In the genomic region with DNA sequence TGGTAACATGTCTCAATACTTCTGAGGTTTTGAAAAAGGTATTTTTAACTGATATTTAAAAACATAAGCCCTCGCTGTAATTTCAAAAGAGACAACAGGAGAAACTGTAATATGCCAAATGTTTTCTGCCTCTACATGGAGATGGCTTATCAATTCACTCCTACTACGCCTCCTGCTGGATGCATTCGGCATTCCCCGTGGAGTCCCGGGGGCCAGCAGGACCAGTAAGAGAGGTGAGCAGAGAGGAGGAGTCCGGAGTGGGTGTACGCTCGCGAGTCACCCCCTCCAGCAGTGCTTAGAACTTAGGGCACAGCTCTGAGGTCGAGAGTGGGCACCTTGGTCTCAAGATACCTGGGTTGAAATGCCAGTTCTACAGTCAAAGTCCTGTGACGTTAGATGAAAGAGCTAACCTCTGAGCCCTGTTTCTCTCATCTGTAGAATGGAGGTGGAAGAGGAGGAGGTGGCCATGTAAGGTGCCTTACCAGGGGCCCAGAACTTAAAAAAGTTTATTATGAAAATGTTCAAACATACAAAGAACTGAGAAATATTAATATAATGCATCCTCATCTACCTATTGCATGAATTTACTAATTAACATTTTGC, we compare ENCODE assay signal across 9 cellular contexts.
DNase-seq lines count a peak whose midpoint lies in the region; ATAC-seq, FAIRE-seq and TF ChIP-seq lines count a peak whose summit lies in the region.
"Had no signal": no experiment of that assay in that cellular context is flagged by ENCODE, and none has a peak within 500 bp of the region (broad histone marks: within the 10 kb centered on the region; RNA-seq: fewer than 3 reads in every experiment).

No MANE protein-coding gene starts in this region.

- ATAC-seq in RWPE2 (ENCODE audit: low read depth) (peak; percentile 76), GM18505 (IDR thresholded peaks at IDR 0.05; ENCODE audit: unreplicated experiment) (no peak)

- H3K27me3 ChIP-seq in RWPE2 (ENCODE audit: insufficient read depth, poor library complexity, severe bottlenecking) (no peaks in the 10 kb centered on the region), bronchial epithelial cell (ENCODE audit: control insufficient read depth, insufficient read depth, low read length) (no peaks in the 10 kb centered on the region), muscle layer of colon (ENCODE audit: control insufficient read depth in 1 of 2, insufficient read depth in 2 of 2, low read length in 2 of 2) (no peaks in the 10 kb centered on the region)
- H3K27me3 ChIP-seq: suprapubic skin had no signal

- peak; percentile 42 for FAIRE-seq in GM19239 (lab: Jason Lieb, UNC)
- peak; percentile 55 for FAIRE-seq in bronchial epithelial cell (lab: Jason Lieb, UNC)

- TF ChIP-seq CTCF in AG10803 (conservative IDR thresholded peaks at IDR 0.05; ENCODE audit: low read length) (peak; percentile 73), RWPE2 (IDR thresholded peaks at IDR 0.05; ENCODE audit: poor library complexity, severe bottlenecking) (peak; percentile 47), bronchial epithelial cell (IDR thresholded peaks at IDR 0.05; ENCODE audit: insufficient read depth, low read length, severe bottlenecking) (peak; percentile 71)

- no peaks in the 10 kb centered on the region for H3K9me3 ChIP-seq in RWPE2 (ENCODE audit: severe bottlenecking)
- no peaks in the 10 kb centered on the region for H3K9me3 ChIP-seq in muscle layer of colon (ENCODE audit: low read length)
- H3K9me3 ChIP-seq: suprapubic skin had no signal

- H3K4me1 ChIP-seq in RWPE2 (ENCODE audit: insufficient read depth, poor library complexity, severe bottlenecking) = no peaks in the 10 kb centered on the region
- peaks cover 46% of the 10 kb centered on the region for H3K4me1 ChIP-seq in muscle layer of colon (ENCODE audit: insufficient read depth, low read length)

- H3K27ac ChIP-seq in RWPE2 (ENCODE audit: poor library complexity, severe bottlenecking) = no peak overlapping the region
- peak overlapping the region; percentile 0 for H3K27ac ChIP-seq in muscle layer of colon (ENCODE audit: low read depth, low read length)
- H3K27ac ChIP-seq: suprapubic skin had no signal

- TF ChIP-seq POLR2A in GM18505 (IDR thresholded peaks at IDR 0.05; ENCODE audit: borderline replicate concordance, extremely low read depth, insufficient read depth, insufficient read length) = no peak

- H3K9ac ChIP-seq in muscle layer of colon (ENCODE audit: low read length) = no peak overlapping the region

- peak; percentile 45 for DNase-seq in AG10803 (ENCODE audit: low read depth)
- no peak for DNase-seq in GM19239 (ENCODE audit: insufficient read length, low spot score)
- no peak for DNase-seq in RWPE2 (ENCODE audit: low spot score)
- peak; percentile 67 for DNase-seq in bronchial epithelial cell (ENCODE audit: low read depth)
- no peak for DNase-seq in Ammon's horn (ENCODE audit: low spot score)
- DNase-seq in MV-4-11 (lab: John Stamatoyannopoulos, UW) = no peak

- H3K36me3 ChIP-seq in RWPE2 (ENCODE audit: low read depth) (peaks cover 97% of the 10 kb centered on the region), bronchial epithelial cell (ENCODE audit: control insufficient read depth, insufficient read depth, low read length) (peaks cover 46% of the 10 kb centered on the region), muscle layer of colon (ENCODE audit: insufficient read depth, low read length) (peaks cover 43% of the 10 kb centered on the region)

- H3K4me3 ChIP-seq in AG10803 (ENCODE audit: low read length) (no peak overlapping the region), RWPE2 (ENCODE audit: severe bottlenecking) (no peak overlapping the region), bronchial epithelial cell (ENCODE audit: low read depth, low read length) (no peak overlapping the region), muscle layer of colon (ENCODE audit: low read depth in 1 of 2, low read length in 2 of 2) (no peak overlapping the region)
- H3K4me3 ChIP-seq: suprapubic skin had no signal

Comparison
In these comparisons a context has a peak if more than half of its experiments do, and no peak if none do; other contexts are left out.
1. DNase-seq: peak in AG10803 (single experiment) and bronchial epithelial cell (single experiment); none in GM19239 (single experiment), RWPE2 (single experiment), Ammon's horn (single experiment) and MV-4-11 (single experiment).
2. Peak in every context shown above with its lines, with median percentiles within 50 percentile points of each other: CTCF ChIP-seq.